24 cellular contexts compared by ENCODE assay signal in genomic region chr6:60643870-60644269, GRCh38.
"Had no signal": no experiment of that assay in that cellular context is flagged by ENCODE, and none has a peak within 500 bp of the region (broad histone marks: within the 10 kb centered on the region; RNA-seq: fewer than 3 reads in every experiment).

No MANE protein-coding gene starts in this region.

- H3K4me3 ChIP-seq: breast epithelium, esophagus muscularis mucosa, heart left ventricle, pancreas, right atrium auricular region, suprapubic skin, tibial artery had no signal

- DNase-seq: activated CD4-positive, alpha-beta T cell treated with anti-CD3 and anti-CD28 coated beads, Interleukin-2, amount 50 U/mL, for 1 hour; activated CD8-positive, alpha-beta T cell treated with anti-CD3 and anti-CD28 coated beads for 36 hours; activated naive CD8-positive, alpha-beta T cell treated with anti-CD3 and anti-CD28 coated beads, Interleukin-2, amount 50 U/mL, for 24 hours; activated T-cell treated with anti-CD3 and anti-CD28 coated beads, Interleukin-2, amount 50 U/mL, for 4 hours; amygdala; central memory CD4-positive, alpha-beta T cell; foreskin keratinocyte; heart left ventricle; hypothalamus; left cardiac atrium; midbrain; naive thymus-derived CD4-positive, alpha-beta T cell; nucleus accumbens; pancreas; stimulated activated CD4-positive, alpha-beta T cell treated with anti-CD3 and anti-CD28 coated beads, Interleukin-15, amount 100 ng/mL, for 24 hours; stimulated activated CD4-positive, alpha-beta T cell treated with anti-CD3 and anti-CD28 coated beads, Interleukin-2, amount 100 ng/mL, for 24 hours; stimulated activated naive B cell treated with anti-CD40 and anti-IgM and Interleukin-4, amounts not matched to agents 10 μg/mL and 1 μg/mL and 100 μg/mL, for 72 hours; T-helper 17 cell; T1000; tibial artery had no signal

- H3K27ac ChIP-seq: breast epithelium, esophagus muscularis mucosa, foreskin keratinocyte, heart left ventricle, pancreas, right atrium auricular region, suprapubic skin, tibial artery had no signal

- ATAC-seq: activated CD8-positive, alpha-beta T cell treated with anti-CD3 and anti-CD28 coated beads for 36 hours; activated naive CD8-positive, alpha-beta T cell treated with anti-CD3 and anti-CD28 coated beads, Interleukin-2, amount 50 U/mL, for 24 hours; activated T-cell treated with anti-CD3 and anti-CD28 coated beads, Interleukin-2, amount 50 U/mL, for 4 hours; foreskin keratinocyte; heart left ventricle; left cardiac atrium; naive thymus-derived CD4-positive, alpha-beta T cell; pancreas; stimulated activated naive B cell treated with anti-CD40 and anti-IgM and Interleukin-4, amounts not matched to agents 10 μg/mL and 1 μg/mL and 100 μg/mL, for 72 hours; T-helper 17 cell had no signal

- H3K27me3 ChIP-seq: breast epithelium, esophagus muscularis mucosa, foreskin keratinocyte, heart left ventricle, pancreas, right atrium auricular region, suprapubic skin, tibial artery had no signal

- H3K36me3 ChIP-seq: breast epithelium, esophagus muscularis mucosa, heart left ventricle, pancreas, right atrium auricular region, suprapubic skin, tibial artery had no signal

- H3K4me1 ChIP-seq: breast epithelium, esophagus muscularis mucosa, foreskin keratinocyte, heart left ventricle, pancreas, right atrium auricular region, suprapubic skin, tibial artery had no signal
